24 cellular contexts compared by ENCODE assay signal in the genomic region with DNA sequence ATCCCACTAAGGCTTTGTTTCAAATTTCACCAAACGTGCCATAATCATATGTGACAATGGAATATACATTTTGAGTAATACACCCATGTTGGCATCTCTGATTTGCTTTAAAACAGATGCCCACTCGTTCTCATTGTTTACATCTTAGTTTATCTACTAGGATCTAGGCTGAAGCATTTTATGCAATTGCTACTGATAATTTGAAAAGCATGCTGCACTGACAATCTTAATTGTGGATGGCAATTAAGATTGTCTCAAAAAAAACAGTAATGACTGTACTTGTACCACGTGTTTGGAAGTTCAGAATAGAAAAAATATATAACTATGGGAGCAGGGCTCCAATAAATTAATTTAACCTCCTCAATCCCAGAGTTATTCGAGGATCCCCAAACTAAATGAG.
DNase-seq lines count a peak whose midpoint lies in the region; ATAC-seq, FAIRE-seq and TF ChIP-seq lines count a peak whose summit lies in the region.
"Had no signal": no experiment of that assay in that cellular context is flagged by ENCODE, and none has a peak within 500 bp of the region (broad histone marks: within the 10 kb centered on the region; RNA-seq: fewer than 3 reads in every experiment).

No MANE protein-coding gene starts in this region.

- intact Hi-C loops in PC-9 (cut with micrococcal nuclease; ENCODE audit: unreplicated experiment), result no loop called here
- intact Hi-C loops in OCI-LY7 (cut with micrococcal nuclease; ENCODE audit: unreplicated experiment), result no loop called here

- H2AFZ ChIP-seq in PC-9 (0 out of 2 replicates have a peak overlapping the region, but pooled peaks have one; percentile 1), OCI-LY7 (ENCODE audit: low read length) (no peak overlapping the region)

- H3K27ac ChIP-seq in PC-9, result no peak overlapping the region
- H3K27ac ChIP-seq in OCI-LY7 (ENCODE audit: low read depth, low read length, poor library complexity, severe bottlenecking), result no peak overlapping the region
- H3K27ac ChIP-seq: 22Rv1; A549; BLaER1 treated with 17β-estradiol and CSF1 and Interleukin-3, amounts not matched to agents 10 nM and 100 nM; C4-2B had no signal

- ATAC-seq in SK-N-SH treated with all-trans-retinoic acid at 6 μM for 48 hours, result no peak
- ATAC-seq: A549; CD8-positive, alpha-beta T cell; GM12878 had no signal

- no peaks in the 10 kb centered on the region for H3K79me2 ChIP-seq in PC-9 (ENCODE audit: low read depth)
- H3K79me2 ChIP-seq in OCI-LY7 (ENCODE audit: insufficient read depth, low read depth, low read length), result no peaks in the 10 kb centered on the region

- no peaks in the 10 kb centered on the region for H3F3A ChIP-seq in PC-9 (ENCODE audit: insufficient read depth, low read depth)

- DNase-seq in D721Med (ENCODE audit: insufficient read length, low spot score) (no peak), PC-9 (no peak), OCI-LY7 (ENCODE audit: low spot score) (no peak), activated T-cell treated with anti-CD3 and anti-CD28 coated beads for 4 hours (no peak)
- DNase-seq: AML-193; Caco-2; Calu3; CD4-positive, alpha-beta T cell; CD8-positive, alpha-beta T cell; DMS 273 treated with DMSO at 0.1 percent for 48 hours; DMS153; DMS53; DMS79; DND-41; EL; GDM1 had no signal

- H3K4me3 ChIP-seq in PC-9 (no peak overlapping the region), OCI-LY7 (ENCODE audit: low read depth, low read length, poor library complexity, severe bottlenecking) (no peak overlapping the region)
- H3K4me3 ChIP-seq: A549; BLaER1 treated with 17β-estradiol and CSF1 and Interleukin-3, amounts not matched to agents 10 nM and 100 nM; GM12878 had no signal

- CTCF ChIA-PET in PC-9 (lab: Charles Lee), result no interaction called here
- CTCF ChIA-PET in OCI-LY7 (lab: Charles Lee; ENCODE audit: unreplicated experiment), result no interaction called here

- H3K36me3 ChIP-seq in PC-9 (ENCODE audit: low read depth), result no peaks in the 10 kb centered on the region
- no peaks in the 10 kb centered on the region for H3K36me3 ChIP-seq in OCI-LY7 (ENCODE audit: insufficient read depth, low read length)
- H3K36me3 ChIP-seq: BLaER1 treated with 17β-estradiol and CSF1 and Interleukin-3, amounts not matched to agents 10 nM and 100 nM had no signal

- H3K9me3 ChIP-seq in PC-9 (ENCODE audit: insufficient read depth, low read depth), result no peaks in the 10 kb centered on the region
- H3K9me3 ChIP-seq in OCI-LY7 (ENCODE audit: low read length), result no peaks in the 10 kb centered on the region
- H3K9me3 ChIP-seq: A549; BLaER1 treated with 17β-estradiol and CSF1 and Interleukin-3, amounts not matched to agents 10 nM and 100 nM; Caco-2 had no signal

- BruUV-seq in PC-9 (replicated peaks; lab: Mats Ljungman, UMichigan) (no TSS peak), OCI-LY7 (replicated peaks; lab: Mats Ljungman, UMichigan) (no TSS peak)

- FAIRE-seq in D721Med (lab: Jason Lieb, UNC), result peak; percentile 55
- FAIRE-seq: A549, GM12878, GM12892, GM19239 had no signal

- H3K27me3 ChIP-seq in PC-9 (ENCODE audit: insufficient read depth, low read depth), result no peaks in the 10 kb centered on the region
- H3K27me3 ChIP-seq: BLaER1 treated with 17β-estradiol and CSF1 and Interleukin-3, amounts not matched to agents 10 nM and 100 nM had no signal

- no peaks in the 10 kb centered on the region for H3K4me1 ChIP-seq in PC-9 (replicated peaks; ENCODE audit: insufficient read depth)
- no peaks in the 10 kb centered on the region for H3K4me1 ChIP-seq in OCI-LY7 (ENCODE audit: insufficient read depth, low read length, poor library complexity, severe bottlenecking)
- H3K4me1 ChIP-seq: A549; BLaER1 treated with 17β-estradiol and CSF1 and Interleukin-3, amounts not matched to agents 10 nM and 100 nM; Caco-2 had no signal

- H4K20me1 ChIP-seq in PC-9 (ENCODE audit: insufficient read depth), result no peaks in the 10 kb centered on the region
- H4K20me1 ChIP-seq in OCI-LY7 (ENCODE audit: insufficient read depth, low read length), result no peaks in the 10 kb centered on the region
- H4K20me1 ChIP-seq: BLaER1 treated with 17β-estradiol and CSF1 and Interleukin-3, amounts not matched to agents 10 nM and 100 nM had no signal

- TF ChIP-seq CTCF in D721Med (IDR thresholded peaks at IDR 0.05; ENCODE audit: insufficient read depth, missing control alignments), result no peak
- no peak for TF ChIP-seq CTCF in PC-9 (conservative IDR thresholded peaks at IDR 0.05)
- no peak for TF ChIP-seq CTCF in OCI-LY7 (conservative IDR thresholded peaks at IDR 0.05; ENCODE audit: low read length)

- H3K4me2 ChIP-seq in PC-9, result no peak overlapping the region
- no peak overlapping the region for H3K4me2 ChIP-seq in OCI-LY7 (ENCODE audit: low read length)
- H3K4me2 ChIP-seq: A549; BLaER1 treated with 17β-estradiol and CSF1 and Interleukin-3, amounts not matched to agents 10 nM and 100 nM had no signal

- POLR2A ChIA-PET in PC-9 (lab: Charles Lee; ENCODE audit: unreplicated experiment) (no interaction called here), OCI-LY7 (lab: Charles Lee) (interaction anchor here (0.7 kb wide), 1 partner anchor 1338 kb away, joined by 3 read pairs; no protein-coding TSS in a partner anchor)

- H3K9me2 ChIP-seq in PC-9 (ENCODE audit: insufficient read depth), result peaks cover 2% of the 10 kb centered on the region; the same call in 1 of the 2 replicates
- H3K9me2 ChIP-seq in OCI-LY7 (ENCODE audit: insufficient read depth, low read length), result no peaks in the 10 kb centered on the region

TF ChIP-seq in SK-N-SH treated with all-trans-retinoic acid at 6 μM for 48 hours, 23 proteins besides CTCF, POLR2A, EP300 and RAD21:
- TF ChIP-seq TCF4 (CRISPR knock-in tag; IDR thresholded peaks at IDR 0.05; ENCODE audit: borderline replicate concordance) (peak; percentile 71), ESRRG (CRISPR knock-in tag; IDR thresholded peaks at IDR 0.05) (no peak), OSR1 (CRISPR knock-in tag; IDR thresholded peaks at IDR 0.05) (no peak)
